ENCODE assay signal across 22 cellular contexts in the genomic region with DNA sequence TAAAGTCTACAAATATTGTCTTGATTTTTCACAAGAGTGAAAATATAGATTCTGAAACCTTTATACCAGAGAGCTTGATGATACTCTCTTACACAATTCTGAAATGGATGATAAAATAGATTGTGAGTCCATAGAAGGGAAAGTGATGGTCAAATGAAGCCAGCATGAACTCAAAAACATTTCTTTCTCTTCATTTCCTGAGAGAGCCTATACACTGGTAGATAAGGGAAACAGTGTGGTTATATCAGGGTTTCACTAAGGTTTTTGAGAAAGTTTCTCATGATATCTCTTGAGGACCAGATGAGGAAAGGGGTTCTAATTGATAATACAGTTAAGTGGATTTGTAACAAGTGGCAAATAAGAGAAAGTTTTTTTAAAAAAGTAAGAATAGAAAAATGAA.
DNase-seq lines count a peak whose midpoint lies in the region; ATAC-seq and TF ChIP-seq lines count a peak whose summit lies in the region.
"Had no signal": no experiment of that assay in that cellular context is flagged by ENCODE, and none has a peak within 500 bp of the region (broad histone marks: within the 10 kb centered on the region; RNA-seq: fewer than 3 reads in every experiment).

No MANE protein-coding gene starts in this region.

- no peaks in the 10 kb centered on the region; a peak in 1 of 4 replicates for H3K4me1 ChIP-seq in SK-N-SH (ENCODE audit: control insufficient read depth in 1 of 2, insufficient read depth in 2 of 2, low read depth in 1 of 2, low read length in 1 of 2)

- in situ Hi-C loops in G401 (cut with HindIII; ENCODE audit: low sequenced_read_pairs): no loop called here

- DNase-seq in SK-N-SH (no peak), amniotic stem cell (lab: John Stamatoyannopoulos, UW) (no peak), G401 (ENCODE audit: low spot score) (no peak), HUDEP-2 (lab: John Stamatoyannopoulos, UW; ENCODE audit: unreplicated experiment in 76 of 76) (no peak)
- DNase-seq: activated CD4-positive, CD25-positive, alpha-beta regulatory T cell treated with anti-CD3 and anti-CD28 coated beads, Interleukin-2, amount 50 U/mL, for 72 hours; activated CD8-positive, alpha-beta memory T cell treated with anti-CD3 and anti-CD28 coated beads, Interleukin-2, amount 50 U/mL, for 4 hours; activated naive CD4-positive, alpha-beta T cell treated with anti-CD3 and anti-CD28 coated beads for 36 hours; C1 segment of cervical spinal cord; DMS153; foreskin melanocyte; naive B cell; NCI-H2171 treated with DMSO at 0.1 percent for 48 hours; NCI-H82; small intestine; stimulated activated naive B cell treated with anti-CD40 and anti-IgM and Interleukin-4, amounts not matched to agents 10 μg/mL and 1 μg/mL and 100 μg/mL, for 72 hours; T-cell; transverse colon had no signal

- no peaks in the 10 kb centered on the region for H3K79me2 ChIP-seq in SK-N-SH (ENCODE audit: insufficient read depth)

- TF ChIP-seq CTCF in SK-N-SH (IDR thresholded peaks at IDR 0.05): no peak

- POLR2A ChIA-PET in SK-N-SH (lab: Yijun Ruan, JAX): no interaction called here

- no peak overlapping the region for H2AFZ ChIP-seq in SK-N-SH (ENCODE audit: low read depth)

- H3K27me3 ChIP-seq in SK-N-SH (ENCODE audit: insufficient read depth): no peaks in the 10 kb centered on the region
- H3K27me3 ChIP-seq: transverse colon had no signal

- no peaks in the 10 kb centered on the region for H4K20me1 ChIP-seq in SK-N-SH (ENCODE audit: insufficient read depth)

- H3K4me2 ChIP-seq in SK-N-SH: no peak overlapping the region

- CTCF ChIA-PET in SK-N-SH (lab: Yijun Ruan, JAX): interaction anchor here (1.0 kb wide), 1 partner anchor 29 kb away, joined by 3 read pairs; no protein-coding TSS in a partner anchor

- no peak for TF ChIP-seq RAD21 in SK-N-SH (IDR thresholded peaks at IDR 0.05; ENCODE audit: low read length)

- ATAC-seq in GM18498 (IDR thresholded peaks at IDR 0.05; ENCODE audit: unreplicated experiment): peak; percentile 82
- ATAC-seq in GM19468 (IDR thresholded peaks at IDR 0.05; ENCODE audit: extremely low read depth, unreplicated experiment): peak; percentile 56
- ATAC-seq in HG02852 (IDR thresholded peaks at IDR 0.05; ENCODE audit: unreplicated experiment): peak; percentile 73
- peak; percentile 82 for ATAC-seq in HG03457 (IDR thresholded peaks at IDR 0.05; ENCODE audit: unreplicated experiment)
- ATAC-seq: stimulated activated naive B cell treated with anti-CD40 and anti-IgM and Interleukin-4, amounts not matched to agents 10 μg/mL and 1 μg/mL and 100 μg/mL, for 72 hours; T-cell had no signal

- H3K27ac ChIP-seq in SK-N-SH (ENCODE audit: low read depth in 2 of 2, low read length in 1 of 2): no peak overlapping the region
- H3K27ac ChIP-seq: RWPE1, transverse colon had no signal

- no peak overlapping the region for H3K9ac ChIP-seq in SK-N-SH

- no peak overlapping the region for H3K4me3 ChIP-seq in SK-N-SH (ENCODE audit: low read depth in 2 of 2, low read length in 1 of 2)
- H3K4me3 ChIP-seq: transverse colon had no signal

- H3K36me3 ChIP-seq in SK-N-SH (replicated peaks in 1 of 2; ENCODE audit: control insufficient read depth in 1 of 2, insufficient read depth in 2 of 2, low read length in 1 of 2): no peaks in the 10 kb centered on the region
- H3K36me3 ChIP-seq: transverse colon had no signal

- no peaks in the 10 kb centered on the region for H3K9me3 ChIP-seq in SK-N-SH
- H3K9me3 ChIP-seq: transverse colon had no signal

- H3F3A ChIP-seq in SK-N-SH (replicated peaks; ENCODE audit: insufficient read depth): no peaks in the 10 kb centered on the region

- H3K9me2 ChIP-seq in SK-N-SH: no peaks in the 10 kb centered on the region

- TF ChIP-seq EP300 in SK-N-SH (IDR thresholded peaks at IDR 0.05; ENCODE audit: borderline replicate concordance in 1 of 2, low read depth in 1 of 2, low read length in 1 of 2): no peak

TF ChIP-seq in SK-N-SH, 30 proteins besides CTCF, POLR2A, EP300 and RAD21:
- TF ChIP-seq ELF1 (IDR thresholded peaks at IDR 0.05) (no peak), SMC3 (IDR thresholded peaks at IDR 0.05; ENCODE audit: low read depth, low read length) (no peak), REST (IDR thresholded peaks at IDR 0.05; ENCODE audit: low read depth, low read length) (no peak), NFIC (IDR thresholded peaks at IDR 0.05; ENCODE audit: borderline replicate concordance) (no peak), TEAD4 (IDR thresholded peaks at IDR 0.05; ENCODE audit: borderline replicate concordance, insufficient read depth) (no peak), TCF12 (IDR thresholded peaks at IDR 0.05) (no peak)
TF ChIP-seq in SK-N-SH: peak in this region for 0.
